ENCODE assay signal across 1 cellular context in the genomic region with DNA sequence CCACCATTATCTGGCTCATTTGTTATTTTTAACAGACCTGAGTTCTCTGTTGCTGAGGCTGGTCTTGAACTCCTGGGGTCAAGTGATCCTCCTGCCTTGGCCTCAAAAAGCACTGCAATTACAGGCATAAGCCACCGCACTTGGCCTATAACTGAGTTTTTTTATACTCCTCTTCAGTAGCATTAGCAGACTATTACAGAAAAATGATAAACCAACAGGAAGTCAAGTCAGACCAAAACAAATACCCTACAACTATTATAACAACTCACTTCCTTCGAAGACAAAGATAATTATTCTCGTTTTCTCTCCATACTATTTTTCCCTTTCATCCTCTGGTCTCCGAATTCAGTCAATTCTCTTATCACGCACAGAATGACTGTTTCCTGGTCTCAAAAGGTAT.
TF ChIP-seq lines count a peak whose summit lies in the region.

No MANE protein-coding gene starts in this region.

TF ChIP-seq in IMR-90, 13 proteins besides CTCF, POLR2A, EP300 and RAD21:
- no peak for TF ChIP-seq SMC3 (IDR thresholded peaks at IDR 0.05; ENCODE audit: low read depth, low read length)
